In the genomic region with DNA sequence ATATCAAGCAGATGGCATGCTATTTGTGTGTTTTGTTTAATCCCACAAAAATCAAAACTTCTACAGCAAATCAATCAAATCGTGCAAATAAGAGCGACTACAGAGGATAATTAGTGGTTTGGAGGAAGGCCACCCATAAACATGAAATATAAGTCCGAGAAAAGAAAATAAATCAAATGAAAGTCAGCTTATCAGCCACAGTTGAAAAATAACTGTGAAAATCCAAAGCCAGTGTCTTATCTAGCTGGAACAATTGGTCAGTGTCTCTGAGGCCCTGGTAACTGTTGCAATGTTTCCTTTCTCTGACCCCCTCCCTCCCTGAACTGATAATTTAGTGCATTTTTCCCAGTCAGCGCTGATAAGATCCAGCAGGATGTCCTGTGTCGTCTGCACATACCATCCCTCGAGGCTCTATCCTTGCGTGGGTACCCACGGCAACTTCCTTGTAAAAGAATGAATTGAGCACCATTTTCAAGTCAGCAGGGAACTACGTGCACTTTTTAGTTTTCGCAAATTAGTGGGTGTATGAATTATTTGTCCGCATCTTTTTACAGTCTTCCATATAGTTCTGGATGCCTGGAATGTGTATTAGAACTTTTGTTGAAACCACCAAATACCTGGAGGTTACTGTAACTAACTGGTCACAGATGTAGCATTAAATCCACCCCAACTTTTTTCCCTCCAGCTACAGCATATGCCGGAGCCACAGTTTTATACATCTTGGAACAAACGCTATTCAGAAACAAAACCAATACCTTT, we compare ENCODE assay signal across 17 cellular contexts. TPM values are rescaled to one million over a fixed set of nuclear protein-coding genes. Genes with fewer than 3 reads are reported as not detected.
DNase-seq lines count a peak whose midpoint lies in the region; ATAC-seq and TF ChIP-seq lines count a peak whose summit lies in the region.
"Had no signal": no experiment of that assay in that cellular context is flagged by ENCODE, and none has a peak within 500 bp of the region (broad histone marks: within the 10 kb centered on the region; RNA-seq: fewer than 3 reads in every experiment).

No MANE protein-coding gene starts in this region.

- peaks cover 9% of the 10 kb centered on the region for H3K27me3 Mint-ChIP-seq in nephron (ENCODE audit: low read depth)

- ATAC-seq in GM18505 (IDR thresholded peaks at IDR 0.05; ENCODE audit: unreplicated experiment), result no peak

- POLR2A ChIA-PET in BJ (lab: Charles Lee), result interaction anchor here (1.1 kb wide), 1 partner anchor 113 kb away, joined by 4 read pairs; no protein-coding TSS in a partner anchor

- peaks cover 11% of the 10 kb centered on the region for H3K4me1 Mint-ChIP-seq in nephron
- H3K4me1 Mint-ChIP-seq: activated CD4-positive, alpha-beta T cell treated with anti-CD3 and anti-CD28 coated beads, Interleukin-2, amount 10 ng/mL, durations not matched to agents 7 days and 5 days had no signal

- peaks cover 21% of the 10 kb centered on the region for H3K4me1 ChIP-seq in SJSA1 (replicated peaks)
- H3K4me1 ChIP-seq in tibial artery, result no peaks in the 10 kb centered on the region
- H3K4me1 ChIP-seq: spleen had no signal

- H3K36me3 ChIP-seq in BJ (ENCODE audit: control insufficient read depth, insufficient read depth, low read length) (no peaks in the 10 kb centered on the region), SJSA1 (no peaks in the 10 kb centered on the region), tibial artery (no peaks in the 10 kb centered on the region)
- H3K36me3 ChIP-seq: spleen had no signal

- no peak overlapping the region for H3K4me3 ChIP-seq in BJ (ENCODE audit: low read depth, low read length)
- no peak overlapping the region for H3K4me3 ChIP-seq in SJSA1
- no peak overlapping the region for H3K4me3 ChIP-seq in tibial artery
- H3K4me3 ChIP-seq: spleen had no signal

- peak overlapping the region; percentile 44 to 90 (median 59) for H3K27ac Mint-ChIP-seq in nephron
- H3K27ac Mint-ChIP-seq: activated CD4-positive, alpha-beta T cell treated with anti-CD3 and anti-CD28 coated beads, Interleukin-2, amount 10 ng/mL, durations not matched to agents 7 days and 5 days; activated naive CD8-positive, alpha-beta T cell had no signal

- no peak for TF ChIP-seq POLR2A in GM18505 (IDR thresholded peaks at IDR 0.05; ENCODE audit: borderline replicate concordance, extremely low read depth, insufficient read depth, insufficient read length)

- intact Hi-C loops in tibial artery (cut with DNase I; ENCODE audit: low total_unique reads), result no loop called here

- no peaks in the 10 kb centered on the region for H3K36me3 Mint-ChIP-seq in nephron (ENCODE audit: low read depth)
- H3K36me3 Mint-ChIP-seq: activated naive CD8-positive, alpha-beta T cell had no signal

- H3K9me3 Mint-ChIP-seq in nephron, result no peaks in the 10 kb centered on the region
- H3K9me3 Mint-ChIP-seq: activated CD4-positive, alpha-beta T cell treated with anti-CD3 and anti-CD28 coated beads, Interleukin-2, amount 10 ng/mL, durations not matched to agents 7 days and 5 days had no signal

- TF ChIP-seq CTCF in BJ (IDR thresholded peaks at IDR 0.05; ENCODE audit: insufficient read depth, low read depth, low read length) (no peak), nephron (IDR thresholded peaks at IDR 0.05; ENCODE audit: unreplicated experiment in 3 of 3) (no peak), tibial artery (IDR thresholded peaks at IDR 0.05) (no peak)

- CTCF ChIA-PET in BJ (lab: Yijun Ruan, JAX), result no interaction called here

- 0 out of 2 replicates have a peak, but pooled peaks cover 2% of the 10 kb centered on the region for H3K27me3 ChIP-seq in BJ (ENCODE audit: control insufficient read depth, insufficient read depth, low read length)
- H3K27me3 ChIP-seq in SJSA1 (replicated peaks), result no peaks in the 10 kb centered on the region
- H3K27me3 ChIP-seq in tibial artery, result no peaks in the 10 kb centered on the region

- H3K9me3 ChIP-seq in SJSA1 (replicated peaks) (no peaks in the 10 kb centered on the region), tibial artery (no peaks in the 10 kb centered on the region)
- H3K9me3 ChIP-seq: spleen had no signal

- no peak overlapping the region for H3K4me3 Mint-ChIP-seq in nephron
- H3K4me3 Mint-ChIP-seq: activated CD4-positive, alpha-beta T cell treated with anti-CD3 and anti-CD28 coated beads, Interleukin-2, amount 10 ng/mL, durations not matched to agents 7 days and 5 days; activated naive CD8-positive, alpha-beta T cell had no signal

- DNase-seq in BJ (ENCODE audit: low read depth) (peak; percentile 56), SJSA1 (ENCODE audit: low read depth in 1 of 2, low spot score in 2 of 2) (peak; percentile 35 to 59), fibroblast of peridontal ligament (ENCODE audit: extremely low read depth) (peak; percentile 81), tibial artery (no peak), middle frontal gyrus (ENCODE audit: extremely low spot score, low spot score) (no peak)
- no peak for DNase-seq in activated CD8-positive, alpha-beta memory T cell treated with anti-CD3 and anti-CD28 coated beads, Interleukin-2, amount 50 U/mL, for 48 hours
- DNase-seq: activated CD4-positive, alpha-beta T cell treated with anti-CD3 and anti-CD28 coated beads, Interleukin-2, amount 10 ng/mL, durations not matched to agents 7 days and 5 days; activated T-cell treated with anti-CD3 and anti-CD28 coated beads, Interleukin-2, amount 50 U/mL, for 1 hour; central memory CD4-positive, alpha-beta T cell; Karpas-422; SIG-M5; spleen; stimulated activated naive CD4-positive, alpha-beta T cell; T-helper 9 cell had no signal

- no peak overlapping the region for H3K27ac ChIP-seq in SJSA1
- H3K27ac ChIP-seq in tibial artery, result no peak overlapping the region
- H3K27ac ChIP-seq: spleen had no signal

RNA-seq across cellular contexts. Expression of a gene that starts 10.8 kb away (rescaled TPM):
- 13.9 TPM in 2 replicates for polyA plus RNA-seq in BJ (2011; rRNA removed)
- 17.0 and 19.4 TPM in 2 replicates for polyA minus RNA-seq in BJ (2011; rRNA and poly(A)+ RNA removed)
- 15.6 and 24.9 TPM in 2 replicates for total RNA-seq in SJSA1 (2014; rRNA removed; shearing (Covaris generic))

Comparison
In these comparisons a context has a peak if more than half of its experiments do, and no peak if none do; other contexts are left out.
1. DNase-seq: peak in BJ (single experiment), SJSA1 (2 of 2) and fibroblast of peridontal ligament (single experiment); none in tibial artery (0 of 2), middle frontal gyrus (single experiment) and activated CD8-positive, alpha-beta memory T cell treated with anti-CD3 and anti-CD28 coated beads, Interleukin-2, amount 50 U/mL, for 48 hours (single experiment).